10 cellular contexts compared by ENCODE assay signal in genomic region chr1:7679159-7679872, GRCh38.
DNase-seq lines count a peak whose midpoint lies in the region; ATAC-seq and TF ChIP-seq lines count a peak whose summit lies in the region.
"Had no signal": no experiment of that assay in that cellular context is flagged by ENCODE, and none has a peak within 500 bp of the region (broad histone marks: within the 10 kb centered on the region; RNA-seq: fewer than 3 reads in every experiment).

No MANE protein-coding gene starts in this region.

- no peak for DNase-seq in AG04450 (ENCODE audit: low read depth, low spot score)
- no peak for DNase-seq in osteocyte (ENCODE audit: extremely low spot score, unreplicated experiment)
- DNase-seq in GM10248 (ENCODE audit: extremely low spot score): no peak
- DNase-seq in HT-29 (ENCODE audit: low spot score): no peak
- no peak for DNase-seq in activated CD8-positive, alpha-beta memory T cell treated with anti-CD3 and anti-CD28 coated beads, Interleukin-2, amount 50 U/mL, for 48 hours
- DNase-seq: NCI-H2107 had no signal

- H3K4me1 Mint-ChIP-seq in osteocyte (ENCODE audit: unreplicated experiment): no peaks in the 10 kb centered on the region

- H3K27me3 Mint-ChIP-seq in osteocyte (ENCODE audit: unreplicated experiment): peaks cover 12% of the 10 kb centered on the region

- H3K27me3 ChIP-seq in AG04450 (ENCODE audit: control insufficient read depth, insufficient read depth, low read length): peaks cover 40% of the 10 kb centered on the region
- peaks cover 37% of the 10 kb centered on the region for H3K27me3 ChIP-seq in HUES64 (ENCODE audit: insufficient read depth, low read length)
- H3K27me3 ChIP-seq in endocrine pancreas (ENCODE audit: control insufficient read depth, insufficient read depth, low read length): no peaks in the 10 kb centered on the region

- TF ChIP-seq CTCF in AG04450 (IDR thresholded peaks at IDR 0.05; ENCODE audit: low read depth, low read length): no peak
- TF ChIP-seq CTCF in osteocyte (IDR thresholded peaks at IDR 0.05): no peak
- TF ChIP-seq CTCF in GM10248 (IDR thresholded peaks at IDR 0.05; ENCODE audit: control extremely low read depth, extremely low read depth, low read depth, missing control alignments): no peak

- H3K9me3 ChIP-seq in AG04450 (ENCODE audit: control insufficient read depth, insufficient read depth, low read length): no peaks in the 10 kb centered on the region
- H3K9me3 ChIP-seq in HUES64 (ENCODE audit: insufficient read depth, low read depth, low read length): no peaks in the 10 kb centered on the region
- no peaks in the 10 kb centered on the region for H3K9me3 ChIP-seq in endocrine pancreas (ENCODE audit: control insufficient read depth, low read length)

- H3K36me3 ChIP-seq in HUES64 (ENCODE audit: insufficient read depth, low read length) (no peaks in the 10 kb centered on the region), endocrine pancreas (ENCODE audit: control insufficient read depth, insufficient read depth, low read length) (no peaks in the 10 kb centered on the region)

- H3K4me3 ChIP-seq in AG04450 (ENCODE audit: low read depth, low read length) (peak overlapping the region; percentile 64), HUES64 (ENCODE audit: low read length) (peak overlapping the region; percentile 76), endocrine pancreas (ENCODE audit: control insufficient read depth, insufficient read depth, low read length) (no peak overlapping the region)

- POLR2A ChIA-PET in AG04450 (lab: Yijun Ruan, JAX) (interaction anchor here (1.0 kb wide), 1 partner anchor 11 kb away, joined by 3 read pairs; no protein-coding TSS in a partner anchor), GM10248 (lab: Yijun Ruan, JAX) (no interaction called here)

- peak overlapping the region; percentile 77 for H3K4me3 Mint-ChIP-seq in osteocyte (ENCODE audit: unreplicated experiment)

- H3K27ac Mint-ChIP-seq in osteocyte (ENCODE audit: unreplicated experiment): no peak overlapping the region

- H3K9me3 Mint-ChIP-seq in osteocyte (ENCODE audit: unreplicated experiment): no peaks in the 10 kb centered on the region

- H3K9ac ChIP-seq in HUES64 (ENCODE audit: low read depth, low read length) (peak overlapping the region; percentile 95), endocrine pancreas (ENCODE audit: control insufficient read depth, insufficient read depth, low read length) (peak overlapping the region; percentile 73)

- WGBS in HUES64: 91% methylated on average over 17 of the region's 17 CpGs

- no peak for ATAC-seq in GM21423 (IDR thresholded peaks at IDR 0.05; ENCODE audit: unreplicated experiment)

- H3K36me3 Mint-ChIP-seq in osteocyte (ENCODE audit: unreplicated experiment): no peaks in the 10 kb centered on the region

- no peak overlapping the region for H3K27ac ChIP-seq in AG04450 (ENCODE audit: low read depth, low read length)
- H3K27ac ChIP-seq in HUES64 (ENCODE audit: low read depth, low read length): no peak overlapping the region
- H3K27ac ChIP-seq: HL-60 had no signal

- H3K4me1 ChIP-seq in HUES64 (ENCODE audit: insufficient read depth, low read length) (no peaks in the 10 kb centered on the region), endocrine pancreas (ENCODE audit: control insufficient read depth, insufficient read depth, low read length) (no peaks in the 10 kb centered on the region)

- CTCF ChIA-PET in AG04450 (lab: Charles Lee) (interaction anchor here (6.0 to 8.7 kb wide), 2 partner anchors 11 to 73 kb away, joined by 58 to 79 read pairs; no protein-coding TSS in a partner anchor), GM10248 (lab: Yijun Ruan, JAX) (interaction anchor here (8.0 kb wide), 1 partner anchor 12 kb away, joined by 92 read pairs; no protein-coding TSS in a partner anchor)
